In the genomic region with DNA sequence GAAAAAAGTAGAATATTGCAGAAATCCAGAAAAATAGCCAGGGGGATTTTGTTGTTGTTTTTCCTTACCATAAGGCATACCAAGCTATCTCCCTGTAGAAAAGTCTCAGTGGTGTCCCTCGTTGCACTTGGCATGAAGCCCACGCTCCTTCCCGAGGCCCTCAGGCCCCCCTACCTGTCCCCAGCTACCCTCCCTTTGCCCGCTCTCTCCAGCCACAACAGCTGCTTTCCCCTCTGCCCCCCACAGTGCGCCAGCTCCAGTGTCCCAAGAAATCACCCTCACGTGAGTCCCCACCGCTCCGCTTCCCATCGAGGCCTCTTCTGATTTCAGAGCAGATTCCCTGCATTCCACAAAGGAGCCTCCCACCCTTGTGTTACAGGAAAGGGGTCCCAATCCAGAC, we compare ENCODE assay signal across 33 cellular contexts. TPM values are rescaled to one million over a fixed set of nuclear protein-coding genes. Genes with fewer than 3 reads are reported as not detected.
"Had no signal": no experiment of that assay in that cellular context is flagged by ENCODE, and none has a peak within 500 bp of the region (broad histone marks: within the 10 kb centered on the region; RNA-seq: fewer than 3 reads in every experiment).

No MANE protein-coding gene starts in this region.

- H3K9me3 Mint-ChIP-seq: activated CD4-positive, alpha-beta T cell treated with anti-CD3 and anti-CD28 coated beads, Interleukin-2, amount 10 ng/mL, durations not matched to agents 7 days and 5 days; activated naive CD4-positive, alpha-beta T cell treated with anti-CD3 and anti-CD28 coated beads, Interleukin-2, amount 50 U/mL, for 72 hours; activated T-cell treated with anti-CD3 and anti-CD28 coated beads, Interleukin-2, amount 50 U/mL, for 24 hours; activated T-helper 2 cell treated with anti-CD3 and anti-CD28 coated beads, Interferon-gamma antibody, Interleukin-2, Interleukin-4, amounts not matched to agents 10 μg/mL and 5 μg/mL and 100 μg/mL, durations not matched to agents 14 hours and 24 hours and 36 hours; T-helper 1 cell treated with Interleukin-12 subunit alpha and Interleukin-12 subunit beta and Interleukin-4 antibody, amounts not matched to agents 30 μg/mL and 1 μg/mL, for 36 hours; T-helper 2 cell treated with Interferon-gamma antibody and Interleukin-4, amounts not matched to agents 5 μg/mL and 100 μg/mL, for 36 hours had no signal

- H3K27me3 ChIP-seq: brain microvascular endothelial cell, MG63, SJSA1 had no signal

- H3K4me1 ChIP-seq: SJSA1 had no signal

- DNase-seq: activated CD4-positive, alpha-beta T cell treated with anti-CD3 and anti-CD28 coated beads for 36 hours; activated CD4-positive, alpha-beta T cell treated with anti-CD3 and anti-CD28 coated beads, Interleukin-2, amount 10 ng/mL, durations not matched to agents 7 days and 5 days; activated CD4-positive, alpha-beta T cell treated with anti-CD3 and anti-CD28 coated beads, Interleukin-2, amount 50 U/mL, for 48 hours; activated CD8-positive, alpha-beta T cell treated with anti-CD3 and anti-CD28 coated beads, Interleukin-2, amount 10 ng/mL, durations not matched to agents 7 days and 5 days; activated gamma-delta T cell; activated naive CD4-positive, alpha-beta T cell treated with Interleukin-2 at 50 U/mL for 16 hours; activated T-cell treated with anti-CD3 and anti-CD28 coated beads, Interleukin-2, amount 50 U/mL, for 24 hours; amniotic stem cell; aorta; brain microvascular endothelial cell; central memory CD4-positive, alpha-beta T cell; Kasumi-1; KG1; MG63; NCI-H1048; NCI-H1105 treated with DMSO at 0.1 percent for 48 hours; NCI-H1436; NCI-H1694; NCI-H1930; NCI-H2081 treated with DMSO at 0.1 percent for 48 hours; NCI-H345; NCI-H524 treated with DMSO at 0.1 percent for 48 hours; SHP77; SK-N-SH had no signal

- H3K36me3 Mint-ChIP-seq: activated naive CD4-positive, alpha-beta T cell treated with anti-CD3 and anti-CD28 coated beads, Interleukin-2, amount 50 U/mL, for 72 hours had no signal

- H3K4me3 ChIP-seq: MG63, SJSA1 had no signal

- H3K27ac Mint-ChIP-seq: activated CD4-positive, alpha-beta T cell treated with anti-CD3 and anti-CD28 coated beads for 36 hours; activated CD4-positive, alpha-beta T cell treated with anti-CD3 and anti-CD28 coated beads, Interleukin-2, amount 10 ng/mL, durations not matched to agents 7 days and 5 days; activated naive CD4-positive, alpha-beta T cell treated with anti-CD3 and anti-CD28 coated beads, Interleukin-2, amount 50 U/mL, for 72 hours; activated T-cell treated with anti-CD3 and anti-CD28 coated beads, Interleukin-2, amount 50 U/mL, for 24 hours; activated T-helper 2 cell treated with anti-CD3 and anti-CD28 coated beads, Interferon-gamma antibody, Interleukin-2, Interleukin-4, amounts not matched to agents 10 μg/mL and 5 μg/mL and 100 μg/mL, durations not matched to agents 14 hours and 24 hours and 36 hours; T-helper 1 cell treated with Interleukin-12 subunit alpha and Interleukin-12 subunit beta and Interleukin-4 antibody, amounts not matched to agents 30 μg/mL and 1 μg/mL, for 36 hours; T-helper 2 cell treated with Interferon-gamma antibody and Interleukin-4, amounts not matched to agents 5 μg/mL and 100 μg/mL, for 36 hours had no signal

- H3K27me3 Mint-ChIP-seq: activated CD4-positive, alpha-beta T cell treated with anti-CD3 and anti-CD28 coated beads for 36 hours; activated T-cell treated with anti-CD3 and anti-CD28 coated beads, Interleukin-2, amount 50 U/mL, for 24 hours had no signal

- H3K9me3 ChIP-seq: MG63, SJSA1, SK-N-SH had no signal

- ATAC-seq: activated CD4-positive, alpha-beta T cell treated with anti-CD3 and anti-CD28 coated beads for 36 hours; activated CD4-positive, CD25-positive, alpha-beta regulatory T cell treated with anti-CD3 and anti-CD28 coated beads, Interleukin-2, amount 50 U/mL, for 24 hours; activated CD8-positive, alpha-beta T cell treated with anti-CD3 and anti-CD28 coated beads, Interleukin-2, amount 10 ng/mL, durations not matched to agents 7 days and 5 days; activated naive CD4-positive, alpha-beta T cell treated with anti-CD3 and anti-CD28 coated beads, Interleukin-2, amount 50 U/mL, for 72 hours; Panc1 had no signal

- H3K27ac ChIP-seq: brain microvascular endothelial cell, SJSA1 had no signal

- H3K4me3 Mint-ChIP-seq: activated CD4-positive, alpha-beta T cell treated with anti-CD3 and anti-CD28 coated beads for 36 hours; activated CD4-positive, alpha-beta T cell treated with anti-CD3 and anti-CD28 coated beads, Interleukin-2, amount 10 ng/mL, durations not matched to agents 7 days and 5 days; activated CD8-positive, alpha-beta T cell treated with anti-CD3 and anti-CD28 coated beads, Interleukin-2, amount 10 ng/mL, durations not matched to agents 7 days and 5 days; activated T-cell treated with anti-CD3 and anti-CD28 coated beads, Interleukin-2, amount 50 U/mL, for 24 hours; T-helper 1 cell treated with Interleukin-12 subunit alpha and Interleukin-12 subunit beta and Interleukin-4 antibody, amounts not matched to agents 30 μg/mL and 1 μg/mL, for 36 hours; T-helper 2 cell treated with Interferon-gamma antibody and Interleukin-4, amounts not matched to agents 5 μg/mL and 100 μg/mL, for 36 hours had no signal

- H3K36me3 ChIP-seq: SJSA1 had no signal

RNA-seq across cellular contexts. Expression of a gene that starts 17.7 kb away (rescaled TPM):
- total RNA-seq: activated CD4-positive, alpha-beta T cell treated with anti-CD3 and anti-CD28 coated beads for 36 hours; activated CD4-positive, alpha-beta T cell treated with anti-CD3 and anti-CD28 coated beads, Interleukin-2, amount 10 ng/mL, durations not matched to agents 7 days and 5 days; activated CD8-positive, alpha-beta T cell treated with anti-CD3 and anti-CD28 coated beads, Interleukin-2, amount 10 ng/mL, durations not matched to agents 7 days and 5 days; activated naive CD4-positive, alpha-beta T cell treated with anti-CD3 and anti-CD28 coated beads, Interleukin-2, amount 50 U/mL, for 72 hours; activated T-helper 2 cell treated with anti-CD3 and anti-CD28 coated beads, Interferon-gamma antibody, Interleukin-2, Interleukin-4, amounts not matched to agents 10 μg/mL and 5 μg/mL and 100 μg/mL, durations not matched to agents 14 hours and 24 hours and 36 hours; NCI-H460; RPMI7951; SJSA1 had no signal

RNA-seq across cellular contexts. Expression of a gene that starts 52.8 kb away (rescaled TPM):
- total RNA-seq: SJSA1 had no signal
